9 cellular contexts compared by ENCODE assay signal in the genomic region with DNA sequence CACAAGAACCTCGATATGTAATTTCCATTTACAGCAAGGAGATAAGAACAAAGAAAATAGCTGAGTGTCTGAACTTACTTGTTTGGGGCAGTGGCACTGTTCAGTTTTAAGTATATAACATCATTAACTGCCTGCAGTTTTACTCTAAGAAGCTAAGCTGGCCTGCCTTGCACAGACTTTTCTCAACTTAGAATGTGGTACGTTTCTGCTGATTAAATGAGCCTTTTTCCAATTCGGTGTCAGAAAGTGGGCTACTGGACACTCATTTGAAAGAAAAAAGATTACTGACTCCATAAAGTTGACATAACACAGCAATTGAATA. TPM values are rescaled to one million over a fixed set of nuclear protein-coding genes. Genes with fewer than 3 reads are reported as not detected.
DNase-seq lines count a peak whose midpoint lies in the region; ATAC-seq, FAIRE-seq and TF ChIP-seq lines count a peak whose summit lies in the region.
"Had no signal": no experiment of that assay in that cellular context is flagged by ENCODE, and none has a peak within 500 bp of the region (broad histone marks: within the 10 kb centered on the region; RNA-seq: fewer than 3 reads in every experiment).

No MANE protein-coding gene starts in this region.

- WGBS in GM12878 (ENCODE audit: insufficient coverage, insufficient replicate concordance, low lambda C conversion rate, missing lambda C conversion rate) = 0% methylated on average over 3 of the region's 3 CpGs
- WGBS in right lobe of liver (ENCODE audit: insufficient coverage, low coverage, low lambda C conversion rate, missing lambda C conversion rate) = 35% methylated on average over 3 of the region's 3 CpGs
- 25 to 33% methylated on average over 3 of the region's 3 CpGs for WGBS in upper lobe of left lung, 2 donors

- peaks cover 95% of the 10 kb centered on the region for H3K4me1 ChIP-seq in cardiac muscle cell (ENCODE audit: low read depth)
- peaks cover 33% of the 10 kb centered on the region for H3K4me1 ChIP-seq in GM12878 (ENCODE audit: control insufficient read depth, insufficient read depth, low read length)
- H3K4me1 ChIP-seq in right lobe of liver = peaks cover 0 to 95% (median 56%) of the 10 kb centered on the region in 4 donors
- H3K4me1 ChIP-seq in upper lobe of left lung = peaks cover 100% of the 10 kb centered on the region in 4 donors

- POLR2A ChIA-PET in GM12878 (lab: Charles Lee) = interaction anchor here (0.6 to 5.7 kb wide), 11 partner anchors 6 to 153 kb away, joined by 3 to 58 read pairs (median 4); a partner anchor contains a TSS

- TF ChIP-seq POLR2A in GM12878 (IDR thresholded peaks at IDR 0.05; ENCODE audit: low read depth, low read length) = no peak
- no peak for TF ChIP-seq POLR2A in right lobe of liver (IDR thresholded peaks at IDR 0.05)
- peak in 1 of 4 donors; percentile 37 for TF ChIP-seq POLR2A in upper lobe of left lung (IDR thresholded peaks at IDR 0.05)

- TF ChIP-seq RAD21 in GM12878 (IDR thresholded peaks at IDR 0.05; ENCODE audit: insufficient read depth, low read depth, low read length) = no peak

- TF ChIP-seq EP300 in GM12878 (IDR thresholded peaks at IDR 0.05; ENCODE audit: borderline replicate concordance in 1 of 2, control insufficient read depth in 1 of 2, low read depth in 2 of 2, low read length in 2 of 2) (no peak), upper lobe of left lung (IDR thresholded peaks at IDR 0.05) (no peak)

- SMC1A ChIA-PET in GM12878 (lab: Charles Lee; ENCODE audit: uncharacterized antibody, unreplicated experiment) = interaction anchor here (1.2 to 6.5 kb wide), 13 partner anchors 9 to 156 kb away, joined by 3 to 72 read pairs (median 8); no protein-coding TSS in a partner anchor

- CTCF ChIA-PET in GM12878 (lab: Yijun Ruan, JAX) = interaction anchor here (0.6 to 13.0 kb wide), 5 partner anchors 29 to 266 kb away, joined by 3 to 129 read pairs (median 5); no protein-coding TSS in a partner anchor

- no peaks in the 10 kb centered on the region for H3K36me3 ChIP-seq in cardiac muscle cell
- no peaks in the 10 kb centered on the region for H3K36me3 ChIP-seq in GM12878 (ENCODE audit: control insufficient read depth in 2 of 2, insufficient read depth in 2 of 2, low read length in 1 of 2)
- H3K36me3 ChIP-seq in right lobe of liver = no peaks in the 10 kb centered on the region
- no peaks in the 10 kb centered on the region for H3K36me3 ChIP-seq in upper lobe of left lung

- in situ Hi-C loops in GM12878 (cut with MboI) = no loop called here

- H4K20me1 ChIP-seq in GM12878 (ENCODE audit: control insufficient read depth, insufficient read depth) = no peaks in the 10 kb centered on the region

- H3K4me3 ChIP-seq in cardiac muscle cell (peak overlapping the region; percentile 23), GM12878 (peak overlapping the region; percentile 77), right lobe of liver (no peak overlapping the region), upper lobe of left lung (peak overlapping the region in 3 of 4 donors; percentile 10 to 32 (median 22))

- intact Hi-C loops in cardiac septum (cut with DNase I) (no loop called here), GM12878 (cut with micrococcal nuclease; ENCODE audit: unreplicated experiment) (loop anchor here (5.0 kb wide), 1 partner anchor 82 kb away; no protein-coding TSS in a partner anchor), right lobe of liver (cut with DNase I) (no loop called here)

- no peak overlapping the region for H2AFZ ChIP-seq in GM12878 (ENCODE audit: control insufficient read depth, low read depth, low read length)

- H3K9me3 ChIP-seq in cardiac muscle cell (ENCODE audit: low read depth) (no peaks in the 10 kb centered on the region), GM12878 (replicated peaks; ENCODE audit: control insufficient read depth, insufficient read depth, low read length) (no peaks in the 10 kb centered on the region), right lobe of liver (no peaks in the 10 kb centered on the region), upper lobe of left lung (no peaks in the 10 kb centered on the region)

- TF ChIP-seq CTCF in cardiac muscle cell (IDR thresholded peaks at IDR 0.05; ENCODE audit: low read depth, low read length) (no peak), GM12878 (IDR thresholded peaks at IDR 0.05 in 2 of 3, conservative IDR thresholded peaks at IDR 0.05 in 1 of 3; ENCODE audit: control insufficient read depth in 2 of 3, extremely low read depth in 1 of 3, insufficient read depth in 1 of 3, low read depth in 3 of 3, low read length in 3 of 3) (no peak), right lobe of liver (IDR thresholded peaks at IDR 0.05) (no peak), upper lobe of left lung (IDR thresholded peaks at IDR 0.05) (no peak)

- BruUV-seq in GM12878 (replicated peaks; lab: Mats Ljungman, UMichigan) = no TSS peak

- H3K27ac ChIP-seq in cardiac muscle cell (peak overlapping the region; percentile 98), GM12878 (ENCODE audit: control insufficient read depth, insufficient read depth) (peak overlapping the region; percentile 99), right lobe of liver (peak overlapping the region; percentile 93 to 98 (median 98)), upper lobe of left lung (peak overlapping the region; percentile 97 to 100 (median 98))

- peak overlapping the region; percentile 95 for H3K4me2 ChIP-seq in GM12878 (ENCODE audit: control insufficient read depth, insufficient read depth)

- H3K79me2 ChIP-seq in GM12878 (ENCODE audit: control insufficient read depth, insufficient read depth, low read length) = peaks cover 80% of the 10 kb centered on the region

- DNase-seq in cardiac muscle cell (ENCODE audit: low read depth in 1 of 2, low spot score in 1 of 2) = no peak
- DNase-seq in cardiac septum (ENCODE audit: low spot score) = no peak
- no peak for DNase-seq in GM12878 (ENCODE audit: low read depth, low spot score)
- no peak for DNase-seq in right lobe of liver
- DNase-seq in upper lobe of left lung = no peak
- no peak for DNase-seq in activated CD4-positive, alpha-beta T cell treated with anti-CD3 and anti-CD28 coated beads, Interleukin-2, amount 50 U/mL, for 1 hour
- DNase-seq: activated CD4-positive, alpha-beta T cell treated with anti-CD3 and anti-CD28 coated beads for 48 hours had no signal

- RAD21 ChIA-PET in GM12878 (lab: Charles Lee; ENCODE audit: unreplicated experiment) = interaction anchor here (0.6 to 13.0 kb wide), 15 partner anchors 12 to 221 kb away, joined by 3 to 123 read pairs (median 8); a partner anchor contains a TSS

- no peak for ATAC-seq in GM12878
- no peak for ATAC-seq in right lobe of liver
- ATAC-seq in upper lobe of left lung (ENCODE audit: low FRiP score in 2 of 2) = no peak
- ATAC-seq in GM21576 (IDR thresholded peaks at IDR 0.05; ENCODE audit: unreplicated experiment) = no peak
- ATAC-seq in HG03565 (IDR thresholded peaks at IDR 0.05; ENCODE audit: unreplicated experiment) = no peak

- FAIRE-seq in GM12878 (lab: Jason Lieb, UNC) = no peak

- peak overlapping the region; percentile 93 for H3K9ac ChIP-seq in GM12878 (ENCODE audit: control insufficient read depth, insufficient read depth, low read length)

- no peaks in the 10 kb centered on the region for H3K27me3 ChIP-seq in cardiac muscle cell
- H3K27me3 ChIP-seq in GM12878 (replicated peaks in 1 of 2; ENCODE audit: control insufficient read depth in 2 of 2, insufficient read depth in 2 of 2, low read length in 1 of 2) = no peaks in the 10 kb centered on the region
- no peaks in the 10 kb centered on the region for H3K27me3 ChIP-seq in right lobe of liver
- no peaks in the 10 kb centered on the region for H3K27me3 ChIP-seq in upper lobe of left lung

TF ChIP-seq in GM12878, 131 proteins besides CTCF, POLR2A, EP300 and RAD21:
- TF ChIP-seq SIX5 (IDR thresholded peaks at IDR 0.05; ENCODE audit: low read depth, low read length, severe bottlenecking) (no peak), YBX1 (IDR thresholded peaks at IDR 0.05) (no peak), EED (IDR thresholded peaks at IDR 0.05; ENCODE audit: low read depth) (no peak), POLR2AphosphoS5 (IDR thresholded peaks at IDR 0.05; ENCODE audit: low read length) (no peak), GABPA (IDR thresholded peaks at IDR 0.05; ENCODE audit: low read depth) (no peak), GATAD2B (conservative IDR thresholded peaks at IDR 0.05; ENCODE audit: low read depth) (no peak)
- TF ChIP-seq, protein P1, sequence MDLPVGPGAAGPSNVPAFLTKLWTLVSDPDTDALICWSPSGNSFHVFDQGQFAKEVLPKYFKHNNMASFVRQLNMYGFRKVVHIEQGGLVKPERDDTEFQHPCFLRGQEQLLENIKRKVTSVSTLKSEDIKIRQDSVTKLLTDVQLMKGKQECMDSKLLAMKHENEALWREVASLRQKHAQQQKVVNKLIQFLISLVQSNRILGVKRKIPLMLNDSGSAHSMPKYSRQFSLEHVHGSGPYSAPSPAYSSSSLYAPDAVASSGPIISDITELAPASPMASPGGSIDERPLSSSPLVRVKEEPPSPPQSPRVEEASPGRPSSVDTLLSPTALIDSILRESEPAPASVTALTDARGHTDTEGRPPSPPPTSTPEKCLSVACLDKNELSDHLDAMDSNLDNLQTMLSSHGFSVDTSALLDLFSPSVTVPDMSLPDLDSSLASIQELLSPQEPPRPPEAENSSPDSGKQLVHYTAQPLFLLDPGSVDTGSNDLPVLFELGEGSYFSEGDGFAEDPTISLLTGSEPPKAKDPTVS (IDR thresholded peaks at IDR 0.05; ENCODE audit: low read depth, low read length) = no peak

RNA-seq across cellular contexts. Expression of a gene that starts 2.1 kb away (rescaled TPM):
- total RNA-seq in cardiac muscle cell = 33.0 and 45.0 TPM in 2 replicates
- polyA plus RNA-seq in cardiac muscle cell = 27.5 and 27.6 TPM in 2 replicates
- 25.7 TPM for total RNA-seq in cardiac septum
- 207 and 208 TPM in 2 replicates for total RNA-seq in GM12878 (2013; cell fraction: nucleolus; rRNA removed)
- total RNA-seq in GM12878 (2014; rRNA removed) = 17.8 and 18.5 TPM in 2 replicates
- 24.1 and 24.2 TPM in 2 replicates for total RNA-seq in GM12878 (2014; rRNA removed; fragmentation: Illumina TruSeq; extraction: Trizol)
- 42.1 and 54.8 TPM in 2 replicates for total RNA-seq in GM12878 (2021)
- polyA plus RNA-seq in GM12878 (2011; ENCODE audit: low read depth) = 9.9 TPM
- polyA plus RNA-seq in GM12878 (2011; rRNA removed) = 26.6 and 34.3 TPM in 2 replicates
- 21.0 and 23.6 TPM in 2 replicates for polyA plus RNA-seq in GM12878 (2011; cell fraction: cytosol; rRNA removed)
- polyA plus RNA-seq in GM12878 (2011; cell fraction: nucleus; rRNA removed) = 69.7 and 78.1 TPM in 2 replicates
- 16.4 and 22.5 TPM in 2 replicates for polyA plus RNA-seq in GM12878 (2012)
- 27.1 and 27.9 TPM in 2 replicates for polyA plus RNA-seq in GM12878 (2014; fragmentation: Illumina TruSeq; extraction: Trizol)
- 10 to 100 TPM; 12.9 to 18.4 TPM for polyA plus RNA-seq in GM12878 (2014; fragmentation: Nextera tagmentation; extraction: Ambion mirVana)
- 21.7 and 22.7 TPM in 2 replicates for polyA plus RNA-seq in GM12878 (2014; rRNA removed)
- 10 to 100 TPM; 22.1 to 25.0 TPM for polyA plus RNA-seq in GM12878 (2016; fragmentation: Nextera tagmentation; extraction: Ambion mirVana)
- polyA minus RNA-seq in GM12878 (2011; rRNA and poly(A)+ RNA removed) = 49.9 and 55.7 TPM in 2 replicates
- 18.0 and 20.2 TPM in 2 replicates for polyA minus RNA-seq in GM12878 (2011; cell fraction: cytosol; rRNA and poly(A)+ RNA removed)
- 45.5 and 61.3 TPM in 2 replicates for polyA minus RNA-seq in GM12878 (2011; cell fraction: nucleus; rRNA and poly(A)+ RNA removed)
- total RNA-seq in right lobe of liver = 10 to 100 TPM in 5 of 6 experiments, 1 to 10 TPM in 1; 7.8 to 25.7 (median 13.8) TPM
- total RNA-seq in upper lobe of left lung = 100 to 1,000 TPM in 1 of 6 donors, 10 to 100 TPM in 5; 24.6 to 120 (median 51.8) TPM

Comparison
In these comparisons a context has a peak if more than half of its experiments do, and no peak if none do; other contexts are left out.
1. H3K4me3 ChIP-seq: peak in cardiac muscle cell (single experiment), GM12878 (single experiment) and upper lobe of left lung (3 of 4); none in right lobe of liver (0 of 3).
2. Peak in every context shown above with its lines, with median percentiles within 50 percentile points of each other: H3K27ac ChIP-seq.